1 cellular context compared by ENCODE assay signal in the genomic region with DNA sequence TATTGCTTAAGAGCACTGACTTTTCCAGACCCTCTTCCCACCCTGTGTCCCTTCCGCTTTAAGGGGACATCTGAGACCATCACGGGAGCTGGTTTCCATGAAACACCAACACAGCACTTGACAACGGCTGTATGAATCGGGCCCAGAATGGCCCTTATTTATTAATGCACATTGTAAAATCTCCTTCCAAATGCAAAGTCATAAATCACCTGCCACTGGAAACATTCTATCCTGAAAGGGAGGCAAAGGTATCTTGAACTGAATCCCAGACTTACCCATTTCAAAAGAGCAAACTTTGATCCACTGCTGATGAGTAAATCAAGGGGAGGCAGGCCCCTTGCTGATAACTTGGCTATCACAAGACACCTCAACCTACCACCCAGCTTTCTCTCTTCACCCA.
TF ChIP-seq lines count a peak whose summit lies in the region.

No MANE protein-coding gene starts in this region.

TF ChIP-seq in IMR-90, 13 proteins besides CTCF, POLR2A, EP300 and RAD21:
- peak; percentile 25; the same call in 1 of the 2 replicates for TF ChIP-seq CEBPB (IDR thresholded peaks at IDR 0.05; ENCODE audit: low read depth, low read length)
- no peak for TF ChIP-seq MAZ (IDR thresholded peaks at IDR 0.05; ENCODE audit: borderline replicate concordance, low read depth, low read length)
- TF ChIP-seq RFX5 (IDR thresholded peaks at IDR 0.05; ENCODE audit: low read depth, low read length), result no peak
- TF ChIP-seq CHD1 (IDR thresholded peaks at IDR 0.05; ENCODE audit: low read depth, low read length), result no peak
- no peak for TF ChIP-seq BHLHE40 (IDR thresholded peaks at IDR 0.05; ENCODE audit: low read depth, low read length)
TF ChIP-seq in IMR-90: peak in this region for 1.
